Comparison of ENCODE assay signal across 9 cellular contexts in genomic region chr1:84253891-84254290, GRCh38. TPM values are rescaled to one million over a fixed set of nuclear protein-coding genes. Genes with fewer than 3 reads are reported as not detected.
DNase-seq lines count a peak whose midpoint lies in the region; ATAC-seq, FAIRE-seq and TF ChIP-seq lines count a peak whose summit lies in the region.
"Had no signal": no experiment of that assay in that cellular context is flagged by ENCODE, and none has a peak within 500 bp of the region (broad histone marks: within the 10 kb centered on the region; RNA-seq: fewer than 3 reads in every experiment).

No MANE protein-coding gene starts in this region.

- WGBS in HepG2 (ENCODE audit: low lambda C conversion rate): 0% methylated on average over 2 of the region's 4 CpGs

- no peak overlapping the region for H3K4me3 Mint-ChIP-seq in natural killer cell treated with Interleukin-12 subunit alpha and Interleukin-12 subunit beta and Interleukin-15 and Interleukin-18, amount 100 ng/mL, for 72 hours

- TF ChIP-seq EP300 in HepG2 (IDR thresholded peaks at IDR 0.05; ENCODE audit: low read depth in 2 of 2, low read length in 2 of 2) (no peak), HepG2 (CRISPR knock-in tag; IDR thresholded peaks at IDR 0.05; ENCODE audit: borderline replicate concordance) (no peak)

- H3K9ac ChIP-seq in HepG2 (ENCODE audit: insufficient read depth, low read depth, low read length): no peak overlapping the region

- H3K9me3 Mint-ChIP-seq in natural killer cell treated with Interleukin-12 subunit alpha and Interleukin-12 subunit beta and Interleukin-15 and Interleukin-18, amount 100 ng/mL, for 72 hours: peaks cover 6% of the 10 kb centered on the region
- H3K9me3 Mint-ChIP-seq in activated naive CD4-positive, alpha-beta T cell treated with anti-CD3 and anti-CD28 coated beads, Interleukin-2, amount 50 U/mL, for 72 hours: peaks cover 4 to 10% of the 10 kb centered on the region in 2 donors

- peaks cover 15% of the 10 kb centered on the region for H3K36me3 Mint-ChIP-seq in natural killer cell treated with Interleukin-12 subunit alpha and Interleukin-12 subunit beta and Interleukin-15 and Interleukin-18, amount 100 ng/mL, for 72 hours
- H3K36me3 Mint-ChIP-seq in activated naive CD4-positive, alpha-beta T cell treated with anti-CD3 and anti-CD28 coated beads, Interleukin-2, amount 50 U/mL, for 72 hours: peaks cover 0 to 4% of the 10 kb centered on the region in 2 donors

- no peaks in the 10 kb centered on the region for H3K4me1 Mint-ChIP-seq in natural killer cell treated with Interleukin-12 subunit alpha and Interleukin-12 subunit beta and Interleukin-15 and Interleukin-18, amount 100 ng/mL, for 72 hours (ENCODE audit: low read depth in 2 of 2)

- FAIRE-seq in HepG2 (lab: Jason Lieb, UNC): no peak

- DNase-seq in AG04449 (ENCODE audit: low read depth, low spot score) (peak; percentile 90), NCI-H2029 (lab: John Stamatoyannopoulos, UW) (peak; percentile 90), cerebellum (ENCODE audit: low spot score) (peak; percentile 5), HepG2 (ENCODE audit: low spot score) (peak; percentile 46)
- DNase-seq in natural killer cell treated with Interleukin-12 subunit alpha and Interleukin-12 subunit beta and Interleukin-15 and Interleukin-18, amount 100 ng/mL, for 72 hours (ENCODE audit: low spot score): no peak
- DNase-seq in activated effector memory CD4-positive, alpha-beta T cell treated with anti-CD3 and anti-CD28 coated beads, Interleukin-2, amount 50 U/mL, for 16 hours: no peak
- no peak for DNase-seq in activated naive CD4-positive, alpha-beta T cell treated with anti-CD3 and anti-CD28 coated beads, Interleukin-2, amount 50 U/mL, for 72 hours (ENCODE audit: low spot score in 2 of 2)
- DNase-seq: DND-41 had no signal

- CTCF ChIA-PET in AG04449 (lab: Yijun Ruan, JAX): no interaction called here
- CTCF ChIA-PET in HepG2 (lab: Yijun Ruan, JAX; ENCODE audit: low intra/inter-chr PET ratio, low total read pairs): no interaction called here

- H3K4me3 ChIP-seq in AG04449 (ENCODE audit: low read depth, low read length) (no peak overlapping the region), HepG2 (replicated peaks in 1 of 3; ENCODE audit: insufficient read depth in 1 of 3, low read depth in 2 of 3, low read length in 3 of 3) (no peak overlapping the region)

- peak; percentile 79 for ATAC-seq in HepG2
- ATAC-seq in natural killer cell treated with Interleukin-12 subunit alpha and Interleukin-12 subunit beta and Interleukin-15 and Interleukin-18, amount 100 ng/mL, for 72 hours: no peak
- no peak for ATAC-seq in HG03565 (IDR thresholded peaks at IDR 0.05; ENCODE audit: unreplicated experiment)
- ATAC-seq in activated naive CD4-positive, alpha-beta T cell treated with anti-CD3 and anti-CD28 coated beads, Interleukin-2, amount 50 U/mL, for 72 hours: no peak

- H3K27me3 ChIP-seq in HepG2 (ENCODE audit: control insufficient read depth in 1 of 2, insufficient read depth in 2 of 2, low read length in 2 of 2): no peaks in the 10 kb centered on the region; a peak in 1 of 5 replicates

- H3K36me3 ChIP-seq in HepG2 (replicated peaks in 1 of 2; ENCODE audit: control insufficient read depth in 1 of 2, insufficient read depth in 2 of 2, low read length in 2 of 2): no peaks in the 10 kb centered on the region

- H3K4me2 ChIP-seq in HepG2 (ENCODE audit: low read depth, low read length): no peak overlapping the region

- H3K4me1 ChIP-seq in HepG2 (ENCODE audit: insufficient read depth, low read length): peaks cover 8% of the 10 kb centered on the region; the same call in 1 of the 2 replicates

- TF ChIP-seq RAD21 in HepG2 (CRISPR knock-in tag; IDR thresholded peaks at IDR 0.05): no peak

- intact Hi-C loops in HepG2 (cut with micrococcal nuclease; ENCODE audit: unreplicated experiment): no loop called here

- no TSS peak for BruUV-seq in HepG2 (replicated peaks; lab: Mats Ljungman, UMichigan)

- no peak overlapping the region for H2AFZ ChIP-seq in HepG2 (ENCODE audit: low read length)

- in situ Hi-C loops in HepG2 (cut with HindIII; ENCODE audit: extremely low pct_ligation_motif_present, low pct_unique_long_range_greater_than_20kb): no loop called here

- H3K27ac ChIP-seq in HepG2 (ENCODE audit: extremely low read length, insufficient read depth, low read length): no peak overlapping the region

- no peak for TF ChIP-seq CTCF in AG04449 (IDR thresholded peaks at IDR 0.05; ENCODE audit: insufficient read depth, low read length, missing control alignments)
- no peak for TF ChIP-seq CTCF in HepG2 (CRISPR knock-in tag; IDR thresholded peaks at IDR 0.05)

- H4K20me1 ChIP-seq in HepG2 (ENCODE audit: insufficient read depth, low read length): no peaks in the 10 kb centered on the region

- H3K27ac Mint-ChIP-seq in natural killer cell treated with Interleukin-12 subunit alpha and Interleukin-12 subunit beta and Interleukin-15 and Interleukin-18, amount 100 ng/mL, for 72 hours: no peak overlapping the region
- no peak overlapping the region for H3K27ac Mint-ChIP-seq in activated naive CD4-positive, alpha-beta T cell treated with anti-CD3 and anti-CD28 coated beads, Interleukin-2, amount 50 U/mL, for 72 hours

- H3K79me2 ChIP-seq in HepG2 (ENCODE audit: insufficient read depth, low read length): no peaks in the 10 kb centered on the region

- TF ChIP-seq POLR2A in HepG2 (IDR thresholded peaks at IDR 0.05; ENCODE audit: insufficient read depth in 1 of 2, low read depth in 2 of 2, low read length in 2 of 2): no peak

- POLR2A ChIA-PET in AG04449 (lab: Yijun Ruan, JAX) (interaction anchor here (0.5 kb wide), 1 partner anchor 113 kb away, joined by 3 read pairs; no protein-coding TSS in a partner anchor), HepG2 (lab: Yijun Ruan, JAX) (no interaction called here)

- no peaks in the 10 kb centered on the region; the same call in 1 of the 2 replicates for H3K9me3 ChIP-seq in HepG2 (ENCODE audit: low read length)

- H3K27me3 Mint-ChIP-seq in natural killer cell treated with Interleukin-12 subunit alpha and Interleukin-12 subunit beta and Interleukin-15 and Interleukin-18, amount 100 ng/mL, for 72 hours: peaks cover 0 to 2% of the 10 kb centered on the region in 2 donors

TF ChIP-seq in HepG2, 621 proteins besides CTCF, POLR2A, EP300 and RAD21 (continues in another document):
- TF ChIP-seq ZNF549 (CRISPR knock-in tag; IDR thresholded peaks at IDR 0.05) (no peak), ZNF780A (CRISPR knock-in tag; IDR thresholded peaks at IDR 0.05) (no peak), SKI (IDR thresholded peaks at IDR 0.05; ENCODE audit: partially characterized antibody) (peak; percentile 23), XRCC5 (optimal IDR thresholded peaks at IDR 0.05; ENCODE audit: low read length) (peak; percentile 41), ETV5 (CRISPR knock-in tag; IDR thresholded peaks at IDR 0.05; ENCODE audit: borderline replicate concordance) (peak; percentile 60; the same call in 1 of the 2 replicates), ATF3 (CRISPR knock-in tag; IDR thresholded peaks at IDR 0.05) (peak; percentile 66), RARA (CRISPR knock-in tag; IDR thresholded peaks at IDR 0.05) (0 out of 2 replicates have a peak, but pooled peaks have one; percentile 15)

RNA-seq across cellular contexts. Expression of gene SAMD13, which starts 47.6 kb away (rescaled TPM):
- total RNA-seq in cerebellum (5.1 TPM), HepG2 (2016; rRNA removed; fragmentation: Illumina TruSeq; extraction: Trizol) (0.18 TPM in 2 replicates)
- total RNA-seq in HepG2 (2016; cell fraction: cytosol; rRNA removed; fragmentation: Illumina TruSeq; extraction: Trizol; ENCODE audit: low read depth): not detected in 2 replicates
- 0.28 and 0.41 TPM in 2 replicates for total RNA-seq in HepG2 (2016; cell fraction: insoluble cytoplasmic fraction; rRNA removed; fragmentation: Illumina TruSeq; extraction: Trizol)
- 0.38 and 0.43 TPM in 2 replicates for total RNA-seq in HepG2 (2016; cell fraction: membrane; rRNA removed; fragmentation: Illumina TruSeq; extraction: Trizol)
- total RNA-seq in HepG2 (2016; cell fraction: nucleus; rRNA removed; fragmentation: Illumina TruSeq; extraction: Trizol): not detected in 2 replicates
- 0.09 TPM in 1 of 2 replicates, not detected in the other for polyA plus RNA-seq in HepG2 (2011; rRNA removed)
- polyA plus RNA-seq in HepG2 (2011; cell fraction: cytosol; rRNA removed): 0.10 TPM in 1 of 2 replicates, not detected in the other
- not detected in 2 replicates for polyA plus RNA-seq in HepG2 (2011; cell fraction: nucleus; rRNA removed)
- polyA plus RNA-seq in HepG2 (2012): 0.20 and 0.40 TPM in 2 replicates
- polyA plus RNA-seq in HepG2 (2016; cell fraction: cytosol; fragmentation: Illumina TruSeq; extraction: Trizol; ENCODE audit: low read depth): 0.15 and 0.22 TPM in 2 replicates
- polyA plus RNA-seq in HepG2 (2016; cell fraction: insoluble cytoplasmic fraction; fragmentation: Illumina TruSeq; extraction: Trizol; ENCODE audit: low read depth): 0.16 and 0.52 TPM in 2 replicates
- polyA plus RNA-seq in HepG2 (2016; cell fraction: membrane; fragmentation: Illumina TruSeq; extraction: Trizol; ENCODE audit: low read depth): 0.20 and 0.31 TPM in 2 replicates
- not detected in 2 replicates for polyA plus RNA-seq in HepG2 (2016; cell fraction: nucleus; fragmentation: Illumina TruSeq; extraction: Trizol; ENCODE audit: insufficient read depth, low read depth)
- not detected in 2 replicates for polyA minus RNA-seq in HepG2 (2011; rRNA and poly(A)+ RNA removed; ENCODE audit: low replicate concordance)
- polyA minus RNA-seq in HepG2 (2011; cell fraction: cytosol; rRNA and poly(A)+ RNA removed): not detected in 2 replicates
- not detected in 2 replicates for polyA minus RNA-seq in HepG2 (2011; cell fraction: nucleus; rRNA and poly(A)+ RNA removed)
- total RNA-seq in natural killer cell treated with Interleukin-12 subunit alpha and Interleukin-12 subunit beta and Interleukin-15 and Interleukin-18, amount 100 ng/mL, for 72 hours: under 1 TPM in 1 of 2 donors, not detected in 1; 0.33 TPM
- under 1 TPM in 1 of 2 donors, not detected in 1; 0.29 TPM for total RNA-seq in activated naive CD4-positive, alpha-beta T cell treated with anti-CD3 and anti-CD28 coated beads, Interleukin-2, amount 50 U/mL, for 72 hours

Comparison
In these comparisons a context has a peak if more than half of its experiments do, and no peak if none do; other contexts are left out.
1. DNase-seq: peak in AG04449 (single experiment), NCI-H2029 (single experiment), cerebellum (single experiment) and HepG2 (single experiment); none in natural killer cell treated with Interleukin-12 subunit alpha and Interleukin-12 subunit beta and Interleukin-15 and Interleukin-18, amount 100 ng/mL, for 72 hours (single experiment), activated effector memory CD4-positive, alpha-beta T cell treated with anti-CD3 and anti-CD28 coated beads, Interleukin-2, amount 50 U/mL, for 16 hours (single experiment) and activated naive CD4-positive, alpha-beta T cell treated with anti-CD3 and anti-CD28 coated beads, Interleukin-2, amount 50 U/mL, for 72 hours (0 of 2).